In genomic region chr5:77957-78804, GRCh38 we compare ENCODE assay signal across 1 cellular context.
A peak's percentile ranks its signal among the peaks of the same experiment; 100 is the strongest.
TF ChIP-seq lines count a peak whose summit lies in the region.

No MANE protein-coding gene starts in this region.

TF ChIP-seq in K562, 482 proteins besides CTCF, POLR2A, EP300 and RAD21 (continued from another document):
- TF ChIP-seq, protein P1, sequence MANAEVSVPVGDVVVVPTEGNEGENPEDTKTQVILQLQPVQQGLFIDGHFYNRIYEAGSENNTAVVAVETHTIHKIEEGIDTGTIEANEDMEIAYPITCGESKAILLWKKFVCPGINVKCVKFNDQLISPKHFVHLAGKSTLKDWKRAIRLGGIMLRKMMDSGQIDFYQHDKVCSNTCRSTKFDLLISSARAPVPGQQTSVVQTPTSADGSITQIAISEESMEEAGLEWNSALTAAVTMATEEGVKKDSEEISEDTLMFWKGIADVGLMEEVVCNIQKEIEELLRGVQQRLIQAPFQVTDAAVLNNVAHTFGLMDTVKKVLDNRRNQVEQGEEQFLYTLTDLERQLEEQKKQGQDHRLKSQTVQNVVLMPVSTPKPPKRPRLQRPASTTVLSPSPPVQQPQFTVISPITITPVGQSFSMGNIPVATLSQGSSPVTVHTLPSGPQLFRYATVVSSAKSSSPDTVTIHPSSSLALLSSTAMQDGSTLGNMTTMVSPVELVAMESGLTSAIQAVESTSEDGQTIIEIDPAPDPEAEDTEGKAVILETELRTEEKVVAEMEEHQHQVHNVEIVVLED (CRISPR knock-in tag; IDR thresholded peaks at IDR 0.05): no peak
- TF ChIP-seq NR2C2 (CRISPR knock-in tag; IDR thresholded peaks at IDR 0.05) (0 out of 2 replicates have a peak, but pooled peaks have one; percentile 22), NR2C2 (tag; IDR thresholded peaks at IDR 0.05) (no peak), NR4A1 (CRISPR knock-in tag; IDR thresholded peaks at IDR 0.05) (no peak), NR4A1 (tag; IDR thresholded peaks at IDR 0.05) (no peak), NRF1 (conservative IDR thresholded peaks at IDR 0.05 in 1 of 2, IDR thresholded peaks at IDR 0.05 in 1 of 2) (0 out of 4 replicates have a peak, but pooled peaks of 1 of the 2 experiments have one; percentile 11)
